ENCODE assay signal across 28 cellular contexts in genomic region chr1:119732465-119733168, GRCh38. TPM values are rescaled to one million over a fixed set of nuclear protein-coding genes. Genes with fewer than 3 reads are reported as not detected.
A peak's percentile ranks its signal among the peaks of the same experiment; 100 is the strongest.
DNase-seq lines count a peak whose midpoint lies in the region; ATAC-seq and TF ChIP-seq lines count a peak whose summit lies in the region.
"Had no signal": no experiment of that assay in that cellular context is flagged by ENCODE, and none has a peak within 500 bp of the region (broad histone marks: within the 10 kb centered on the region; RNA-seq: fewer than 3 reads in every experiment).

No MANE protein-coding gene starts in this region.

- no peak overlapping the region for H3K4me3 ChIP-seq in parathyroid adenoma (ENCODE audit: low read depth, low read length)
- H3K4me3 ChIP-seq: cardiac muscle cell, heart right ventricle, SJSA1, smooth muscle cell had no signal

- no peak overlapping the region for H3T11ph ChIP-seq in H9 (ENCODE audit: low read length)

- H3K27ac Mint-ChIP-seq in H9 = peak overlapping the region; percentile 56 to 73 (median 65); a peak in 4 of 7 replicates
- no peak overlapping the region for H3K27ac Mint-ChIP-seq in activated CD4-positive, alpha-beta memory T cell treated with anti-CD3 and anti-CD28 coated beads, Interleukin-2, amount 10 ng/mL, durations not matched to agents 7 days and 5 days
- H3K27ac Mint-ChIP-seq: activated naive CD8-positive, alpha-beta T cell; activated T-cell treated with anti-CD3 and anti-CD28 coated beads, Interleukin-2, amount 50 U/mL, for 72 hours; CD8-positive, alpha-beta T cell; IgD-negative memory B cell; memory B cell; progenitor cell of endocrine pancreas had no signal

- H2BK15ac ChIP-seq in H9 (ENCODE audit: low read depth, low read length) = no peak overlapping the region

- H2AK5ac ChIP-seq in H9 (ENCODE audit: insufficient read length, low read length) = no peak overlapping the region

- TF ChIP-seq CTCF in H9 (conservative IDR thresholded peaks at IDR 0.05) (no peak), parathyroid adenoma (IDR thresholded peaks at IDR 0.05) (no peak)

- no peak overlapping the region for H2BK5ac ChIP-seq in H9 (ENCODE audit: insufficient read length, low read length)

- no peaks in the 10 kb centered on the region for H3K9me3 ChIP-seq in H9 (ENCODE audit: control insufficient read depth, low read depth, low read length)
- H3K9me3 ChIP-seq in parathyroid adenoma (ENCODE audit: control insufficient read depth, low read length) = no peaks in the 10 kb centered on the region
- H3K9me3 ChIP-seq: heart right ventricle, SJSA1 had no signal

- no peak for ATAC-seq in GM19324 (IDR thresholded peaks at IDR 0.05; ENCODE audit: low FRiP score, unreplicated experiment)
- ATAC-seq in esophagus mucosa = no peak
- ATAC-seq: activated T-cell treated with anti-CD3 and anti-CD28 coated beads, Interleukin-2, amount 50 U/mL, for 72 hours; CD8-positive, alpha-beta T cell; naive thymus-derived CD4-positive, alpha-beta T cell had no signal

- no peaks in the 10 kb centered on the region for H3K23me2 ChIP-seq in H9 (ENCODE audit: insufficient read length, low read depth, low read length, poor library complexity, severe bottlenecking)

- CTCF ChIA-PET in activated CD4-positive, alpha-beta memory T cell treated with anti-CD3 and anti-CD28 coated beads, Interleukin-2, amount 10 ng/mL, durations not matched to agents 7 days and 5 days (lab: Charles Lee) = no interaction called here

- DNase-seq in H9 (no peak), foreskin melanocyte (peak; percentile 89), SKM-1 (lab: John Stamatoyannopoulos, UW; ENCODE audit: unreplicated experiment) (no peak)
- DNase-seq in activated CD4-positive, alpha-beta memory T cell treated with anti-CD3 and anti-CD28 coated beads, Interleukin-2, amount 10 ng/mL, durations not matched to agents 7 days and 5 days = no peak
- DNase-seq: activated T-cell treated with anti-CD3 and anti-CD28 coated beads, Interleukin-2, amount 50 U/mL, for 72 hours; CD8-positive, alpha-beta T cell; DND-41; effector CD4-positive, alpha-beta T cell; heart right ventricle; naive thymus-derived CD4-positive, alpha-beta T cell; NCI-H187 treated with DMSO at 0.1 percent for 48 hours; NCI-H2227 treated with DMSO at 0.1 percent for 48 hours; NCI-H82; stimulated activated CD4-positive, alpha-beta T cell treated with anti-CD3 and anti-CD28 coated beads, Interleukin-4, amount 100 ng/mL, for 4 hours had no signal

- no peak overlapping the region for H3K18ac ChIP-seq in H9 (ENCODE audit: insufficient read length, low read depth, low read length)

- no peaks in the 10 kb centered on the region for H3K9me3 Mint-ChIP-seq in H9
- no peaks in the 10 kb centered on the region for H3K9me3 Mint-ChIP-seq in activated CD4-positive, alpha-beta memory T cell treated with anti-CD3 and anti-CD28 coated beads, Interleukin-2, amount 10 ng/mL, durations not matched to agents 7 days and 5 days
- H3K9me3 Mint-ChIP-seq: activated T-cell treated with anti-CD3 and anti-CD28 coated beads, Interleukin-2, amount 50 U/mL, for 72 hours; CD8-positive, alpha-beta T cell; IgD-negative memory B cell; memory B cell; naive thymus-derived CD4-positive, alpha-beta T cell had no signal

- H3K4me2 ChIP-seq in H9 (ENCODE audit: insufficient read depth, insufficient read length, low read length) = no peak overlapping the region
- H3K4me2 ChIP-seq in parathyroid adenoma (ENCODE audit: low read length) = peak overlapping the region; percentile 54
- H3K4me2 ChIP-seq: smooth muscle cell had no signal

- peaks cover 16% of the 10 kb centered on the region for H3K79me1 ChIP-seq in H9 (ENCODE audit: insufficient read depth, low read depth, low read length, poor library complexity, severe bottlenecking)

- H4K20me1 ChIP-seq in H9 (ENCODE audit: control insufficient read depth, insufficient read depth, insufficient read length) = peaks cover 5% of the 10 kb centered on the region

- H3K79me2 ChIP-seq in H9 (ENCODE audit: insufficient read depth, low read length) = no peaks in the 10 kb centered on the region
- no peaks in the 10 kb centered on the region for H3K79me2 ChIP-seq in parathyroid adenoma

- no peak overlapping the region for H3K23ac ChIP-seq in H9 (ENCODE audit: insufficient read length, low read depth, low read length)

- H4K91ac ChIP-seq in H9 (ENCODE audit: insufficient read length, low read depth, low read length) = no peak overlapping the region

- no peak overlapping the region for H3K9ac ChIP-seq in H9 (ENCODE audit: extremely low read depth, insufficient read length, low read length)
- H3K9ac ChIP-seq in parathyroid adenoma = no peak overlapping the region

- H4K8ac ChIP-seq in H9 (replicated peaks; ENCODE audit: insufficient read length, low read depth, low read length) = no peak overlapping the region

- H2BK12ac ChIP-seq in H9 (ENCODE audit: insufficient read length, low read depth, low read length) = no peak overlapping the region

- H2BK120ac ChIP-seq in H9 (ENCODE audit: low read depth, low read length, poor library complexity, severe bottlenecking) = no peak overlapping the region

- no peak overlapping the region for H2AFZ ChIP-seq in H9 (ENCODE audit: low read length)
- no peak overlapping the region for H2AFZ ChIP-seq in parathyroid adenoma

- H3K27me3 Mint-ChIP-seq in H9 (ENCODE audit: low read depth) = no peaks in the 10 kb centered on the region; the same call in 1 of the 2 replicates
- H3K27me3 Mint-ChIP-seq in activated CD4-positive, alpha-beta memory T cell treated with anti-CD3 and anti-CD28 coated beads, Interleukin-2, amount 10 ng/mL, durations not matched to agents 7 days and 5 days = peaks cover 1% of the 10 kb centered on the region
- H3K27me3 Mint-ChIP-seq: activated naive CD8-positive, alpha-beta T cell; IgD-negative memory B cell; memory B cell; naive thymus-derived CD4-positive, alpha-beta T cell; progenitor cell of endocrine pancreas had no signal

- no peak overlapping the region for H4K5ac ChIP-seq in H9 (ENCODE audit: insufficient read length, low read depth, low read length)

- no peak overlapping the region for H3K56ac ChIP-seq in H9 (ENCODE audit: insufficient read length, low read depth, low read length)

- H3K4me3 Mint-ChIP-seq in H9 = no peak overlapping the region
- no peak overlapping the region for H3K4me3 Mint-ChIP-seq in activated CD4-positive, alpha-beta memory T cell treated with anti-CD3 and anti-CD28 coated beads, Interleukin-2, amount 10 ng/mL, durations not matched to agents 7 days and 5 days
- H3K4me3 Mint-ChIP-seq: activated naive CD8-positive, alpha-beta T cell; activated T-cell treated with anti-CD3 and anti-CD28 coated beads, Interleukin-2, amount 50 U/mL, for 72 hours; CD8-positive, alpha-beta T cell; IgD-negative memory B cell; memory B cell; naive thymus-derived CD4-positive, alpha-beta T cell had no signal

- no CpG with 5 or more reads among the region's 11 CpGs for WGBS in H9 (ENCODE audit: extremely low coverage, insufficient read length, low lambda C conversion rate)

- H3K27me3 ChIP-seq in H9 (ENCODE audit: insufficient read depth, low read length) = no peaks in the 10 kb centered on the region
- H3K27me3 ChIP-seq in parathyroid adenoma (ENCODE audit: control insufficient read depth, insufficient read depth, low read length) = no peaks in the 10 kb centered on the region
- H3K27me3 ChIP-seq: cardiac muscle cell, heart right ventricle, SJSA1 had no signal

- no peaks in the 10 kb centered on the region for H3K36me3 ChIP-seq in parathyroid adenoma (ENCODE audit: control insufficient read depth, insufficient read depth, low read length)

- peaks cover 3 to 7% of the 10 kb centered on the region in 2 experiments; a peak in 3 of 4 replicates for H3K4me1 Mint-ChIP-seq in H9
- no peaks in the 10 kb centered on the region for H3K4me1 Mint-ChIP-seq in activated CD4-positive, alpha-beta memory T cell treated with anti-CD3 and anti-CD28 coated beads, Interleukin-2, amount 10 ng/mL, durations not matched to agents 7 days and 5 days

- H3K36me3 Mint-ChIP-seq in H9 (ENCODE audit: insufficient read depth in 1 of 3, low read depth in 3 of 3) = peaks cover 77 to 95% (median 89%) of the 10 kb centered on the region in 3 experiments
- peaks cover 33% of the 10 kb centered on the region for H3K36me3 Mint-ChIP-seq in activated CD4-positive, alpha-beta memory T cell treated with anti-CD3 and anti-CD28 coated beads, Interleukin-2, amount 10 ng/mL, durations not matched to agents 7 days and 5 days (ENCODE audit: low read depth)

- H3K14ac ChIP-seq in H9 (ENCODE audit: insufficient read depth, low read length) = no peak overlapping the region

- H3K4me1 ChIP-seq in H9 (ENCODE audit: insufficient read depth, low read length) (no peaks in the 10 kb centered on the region; the same call in 1 of the 2 replicates), parathyroid adenoma (peaks cover 26% of the 10 kb centered on the region)
- H3K4me1 ChIP-seq: SJSA1 had no signal

- H3K4ac ChIP-seq in H9 (ENCODE audit: low read depth, low read length) = no peak overlapping the region

- POLR2A ChIA-PET in activated CD4-positive, alpha-beta memory T cell treated with anti-CD3 and anti-CD28 coated beads, Interleukin-2, amount 10 ng/mL, durations not matched to agents 7 days and 5 days (lab: Charles Lee) = no interaction called here

- no peak overlapping the region for H2BK20ac ChIP-seq in H9 (ENCODE audit: low read depth, low read length, poor library complexity, severe bottlenecking)

- no peak overlapping the region for H3K27ac ChIP-seq in H9 (ENCODE audit: insufficient read length, low read depth, low read length)
- peak overlapping the region; percentile 96 for H3K27ac ChIP-seq in angular gyrus (ENCODE audit: low read depth, low read length)
- peak overlapping the region; percentile 86 for H3K27ac ChIP-seq in parathyroid adenoma
- H3K27ac ChIP-seq: cardiac muscle cell, heart right ventricle, HL-60, SJSA1 had no signal

RNA-seq across cellular contexts. Expression of gene PHGDH, which starts 20.9 kb away (rescaled TPM):
- total RNA-seq in H9 (2021) (458 and 485 TPM in 2 replicates), esophagus mucosa (108 TPM)
- 100 to 1,000 TPM; 132 to 143 TPM for total RNA-seq in activated CD4-positive, alpha-beta memory T cell treated with anti-CD3 and anti-CD28 coated beads, Interleukin-2, amount 10 ng/mL, durations not matched to agents 7 days and 5 days

RNA-seq across cellular contexts. Expression of gene HMGCS2, which starts 36.1 kb away (rescaled TPM):
- total RNA-seq in H9 (2021) = not detected in 2 replicates
- total RNA-seq in esophagus mucosa = 0.76 TPM
- not detected for total RNA-seq in activated CD4-positive, alpha-beta memory T cell treated with anti-CD3 and anti-CD28 coated beads, Interleukin-2, amount 10 ng/mL, durations not matched to agents 7 days and 5 days
- total RNA-seq: activated CD8-positive, alpha-beta memory T cell treated with anti-CD3 and anti-CD28 coated beads for 36 hours; activated T-cell treated with anti-CD3 and anti-CD28 coated beads, Interleukin-2, amount 50 U/mL, for 72 hours; cardiac muscle cell; CD8-positive, alpha-beta T cell; naive thymus-derived CD4-positive, alpha-beta T cell; SJSA1; smooth muscle cell; T-helper 2 cell treated with Interferon-gamma antibody and Interleukin-4, amounts not matched to agents 100 ng/mL and 5 ng/mL, for 36 hours had no signal
